Comparison of ENCODE assay signal across 8 cellular contexts in genomic region chr7:44072364-44073231, GRCh38. TPM values are rescaled to one million over a fixed set of nuclear protein-coding genes. Genes with fewer than 3 reads are reported as not detected.
A peak's percentile ranks its signal among the peaks of the same experiment; 100 is the strongest.
DNase-seq lines count a peak whose midpoint lies in the region; ATAC-seq and TF ChIP-seq lines count a peak whose summit lies in the region.

No MANE protein-coding gene starts in this region.

- H3K36me3 ChIP-seq in BJ (ENCODE audit: control insufficient read depth, insufficient read depth, low read length) (peaks cover 22% of the 10 kb centered on the region), OCI-LY1 (ENCODE audit: insufficient read depth, low read length) (peaks cover 68% of the 10 kb centered on the region)

- H2AFZ ChIP-seq in OCI-LY1 (ENCODE audit: low read length): no peak overlapping the region

- H3K4me3 ChIP-seq in BJ (ENCODE audit: low read depth, low read length) (no peak overlapping the region), OCI-LY1 (ENCODE audit: low read depth, low read length, poor library complexity, severe bottlenecking) (no peak overlapping the region)

- POLR2A ChIA-PET in BJ (lab: Charles Lee): interaction anchor here (0.8 kb wide), 1 partner anchor 16 kb away, joined by 3 read pairs; no protein-coding TSS in a partner anchor

- peak overlapping the region; percentile 31 for H3K27ac Mint-ChIP-seq in activated naive CD8-positive, alpha-beta T cell treated with anti-CD3 and anti-CD28 coated beads, Interleukin-2, amount 50 U/mL, for 24 hours

- H3K9me3 Mint-ChIP-seq in activated naive CD8-positive, alpha-beta T cell treated with anti-CD3 and anti-CD28 coated beads, Interleukin-2, amount 50 U/mL, for 24 hours: no peaks in the 10 kb centered on the region

- peaks cover 7% of the 10 kb centered on the region; the same call in 1 of the 2 replicates for H3F3A ChIP-seq in OCI-LY1 (ENCODE audit: insufficient read depth, low read length)

- peak; percentile 44 for ATAC-seq in activated naive CD8-positive, alpha-beta T cell treated with anti-CD3 and anti-CD28 coated beads, Interleukin-2, amount 50 U/mL, for 24 hours
- no peak for ATAC-seq in GM18519 (IDR thresholded peaks at IDR 0.05; ENCODE audit: low FRiP score, unreplicated experiment)

- H3K9ac ChIP-seq in OCI-LY1 (ENCODE audit: low read length): no peak overlapping the region

- H3K4me1 ChIP-seq in OCI-LY1 (ENCODE audit: insufficient read depth, low read length, severe bottlenecking): no peaks in the 10 kb centered on the region

- H3K27me3 ChIP-seq in BJ (ENCODE audit: control insufficient read depth, insufficient read depth, low read length) (no peaks in the 10 kb centered on the region), OCI-LY1 (ENCODE audit: insufficient read depth, low read length) (no peaks in the 10 kb centered on the region)

- peak overlapping the region; percentile 15 for H3K27ac ChIP-seq in OCI-LY1 (ENCODE audit: low read depth, low read length, poor library complexity, severe bottlenecking)

- no peak overlapping the region for H3K4me2 ChIP-seq in OCI-LY1 (ENCODE audit: low read length)

- no peaks in the 10 kb centered on the region for H3K27me3 Mint-ChIP-seq in activated naive CD8-positive, alpha-beta T cell treated with anti-CD3 and anti-CD28 coated beads, Interleukin-2, amount 50 U/mL, for 24 hours

- H3K9me3 ChIP-seq in OCI-LY1 (ENCODE audit: low read length): no peaks in the 10 kb centered on the region

- TF ChIP-seq CTCF in BJ (IDR thresholded peaks at IDR 0.05; ENCODE audit: insufficient read depth, low read depth, low read length): peak; percentile 92
- peak; percentile 89 for TF ChIP-seq CTCF in OCI-LY1 (IDR thresholded peaks at IDR 0.05; ENCODE audit: low read length)

- H3K4me3 Mint-ChIP-seq in activated naive CD8-positive, alpha-beta T cell treated with anti-CD3 and anti-CD28 coated beads, Interleukin-2, amount 50 U/mL, for 24 hours: no peak overlapping the region

- no peaks in the 10 kb centered on the region for H3K79me2 ChIP-seq in OCI-LY1 (ENCODE audit: insufficient read depth, low read length)

- DNase-seq in BJ (ENCODE audit: low read depth): peak; percentile 44
- peak; percentile 37 for DNase-seq in GOT3 (lab: John Stamatoyannopoulos, UW)
- peak; percentile 62 for DNase-seq in activated naive CD8-positive, alpha-beta T cell treated with anti-CD3 and anti-CD28 coated beads, Interleukin-2, amount 50 U/mL, for 24 hours
- peak in 38 of 42 donors; percentile 32 to 81 (median 58) for DNase-seq in head of caudate nucleus
- peak in 8 of 10 donors; percentile 45 to 92 (median 68) for DNase-seq in posterior cingulate gyrus
- DNase-seq in activated CD4-positive, CD25-positive, alpha-beta regulatory T cell (lab: John Stamatoyannopoulos, UW): no peak

- H3K4me1 Mint-ChIP-seq in activated naive CD8-positive, alpha-beta T cell treated with anti-CD3 and anti-CD28 coated beads, Interleukin-2, amount 50 U/mL, for 24 hours: peaks cover 39% of the 10 kb centered on the region

- intact Hi-C loops in head of caudate nucleus (cut with DNase I): no loop called here
- intact Hi-C loops in posterior cingulate gyrus (cut with DNase I): no loop called here

- H4K20me1 ChIP-seq in OCI-LY1 (ENCODE audit: insufficient read depth, low read length): no peaks in the 10 kb centered on the region

- CTCF ChIA-PET in BJ (lab: Yijun Ruan, JAX): interaction anchor here (0.7 to 3.6 kb wide), 20 partner anchors 8 to 492 kb away, joined by 3 to 52 read pairs (median 6); partner anchors contain the start of genes DBNL, GCK, POLD2 and YKT6

- H3K9me2 ChIP-seq in OCI-LY1 (ENCODE audit: low read depth, low read length): no peaks in the 10 kb centered on the region

- H3K36me3 Mint-ChIP-seq in activated naive CD8-positive, alpha-beta T cell treated with anti-CD3 and anti-CD28 coated beads, Interleukin-2, amount 50 U/mL, for 24 hours (ENCODE audit: low read depth): peaks cover 33% of the 10 kb centered on the region

RNA-seq across cellular contexts. Expression of gene PGAM2, which starts 7.2 kb away (rescaled TPM):
- polyA plus RNA-seq in BJ (2011; rRNA removed): 0.16 TPM in 1 of 2 replicates, not detected in the other
- 0.57 TPM in 1 of 2 replicates, not detected in the other for polyA minus RNA-seq in BJ (2011; rRNA and poly(A)+ RNA removed)

RNA-seq across cellular contexts. Expression of gene POLM, which starts 9.7 kb away (rescaled TPM):
- 6.0 and 10.8 TPM in 2 replicates for polyA plus RNA-seq in BJ (2011; rRNA removed)
- 7.6 and 7.8 TPM in 2 replicates for polyA minus RNA-seq in BJ (2011; rRNA and poly(A)+ RNA removed)

RNA-seq across cellular contexts. Expression of gene DBNL, which starts 28.1 kb away (rescaled TPM):
- 88.1 and 140 TPM in 2 replicates for polyA plus RNA-seq in BJ (2011; rRNA removed)
- 84.1 and 119 TPM in 2 replicates for polyA minus RNA-seq in BJ (2011; rRNA and poly(A)+ RNA removed)

RNA-seq across cellular contexts. Expression of gene AEBP1, which starts 31.5 kb away (rescaled TPM):
- 45.7 and 117 TPM in 2 replicates for polyA plus RNA-seq in BJ (2011; rRNA removed)
- 98.1 and 175 TPM in 2 replicates for polyA minus RNA-seq in BJ (2011; rRNA and poly(A)+ RNA removed)

RNA-seq across cellular contexts. Expression of gene POLD2, which starts 50.8 kb away (rescaled TPM):
- 54.8 and 87.2 TPM in 2 replicates for polyA plus RNA-seq in BJ (2011; rRNA removed)
- polyA minus RNA-seq in BJ (2011; rRNA and poly(A)+ RNA removed): 26.8 and 29.2 TPM in 2 replicates

Comparison
In these comparisons a context has a peak if more than half of its experiments do, and no peak if none do; other contexts are left out.
1. DNase-seq: peak in BJ (single experiment), GOT3 (single experiment), activated naive CD8-positive, alpha-beta T cell treated with anti-CD3 and anti-CD28 coated beads, Interleukin-2, amount 50 U/mL, for 24 hours (single experiment), head of caudate nucleus (38 of 42) and posterior cingulate gyrus (8 of 10); none in activated CD4-positive, CD25-positive, alpha-beta regulatory T cell (0 of 4).